Comparison of ENCODE assay signal across 8 cellular contexts in the genomic region with DNA sequence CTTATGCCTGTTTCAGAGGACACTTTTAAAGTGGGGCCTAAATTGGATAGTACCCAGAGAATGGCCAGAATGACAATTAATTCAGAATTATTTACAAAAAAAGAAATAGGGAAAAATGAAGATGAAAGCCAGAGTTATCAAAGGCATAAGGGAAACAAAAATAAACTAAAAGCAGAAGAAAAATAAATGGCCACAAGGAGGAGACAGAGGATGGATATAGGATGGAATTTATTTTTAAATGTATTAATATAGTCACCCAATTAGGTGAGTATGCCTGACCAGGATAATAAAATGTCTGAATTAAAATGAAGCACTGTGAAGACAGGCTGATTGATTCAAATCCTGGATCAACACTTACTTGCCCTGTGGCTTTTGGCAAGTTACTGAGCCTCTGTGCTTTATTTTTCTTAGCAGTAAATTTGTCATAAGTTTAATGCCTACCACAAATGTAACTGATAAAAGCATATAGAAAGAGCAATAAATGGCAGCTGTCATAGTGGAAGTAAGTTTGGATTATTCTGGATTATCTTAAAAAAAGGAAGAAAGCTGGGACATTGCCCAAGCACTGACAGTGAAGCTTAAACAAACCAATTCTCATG. TPM values are rescaled to one million over a fixed set of nuclear protein-coding genes. Genes with fewer than 3 reads are reported as not detected.
DNase-seq lines count a peak whose midpoint lies in the region; ATAC-seq, FAIRE-seq and TF ChIP-seq lines count a peak whose summit lies in the region.

No MANE protein-coding gene starts in this region.

- peak overlapping the region in 6 of 7 donors; percentile 15 to 81 (median 51) for H3K27ac Mint-ChIP-seq in CD14-positive monocyte

- intact Hi-C loops in CD14-positive monocyte (cut with micrococcal nuclease): loop anchor here (2.0 to 5.0 kb wide), 2 partner anchors 103 kb away; no protein-coding TSS in a partner anchor
- intact Hi-C loops in mucosa of descending colon (cut with DNase I, micrococcal nuclease): loop anchor here in 1 of 2 donors (5.0 kb wide), 1 partner anchor 108 kb away; no protein-coding TSS in a partner anchor

- peak; percentile 78 for TF ChIP-seq CTCF in CD14-positive monocyte (IDR thresholded peaks at IDR 0.05)
- peak; percentile 42 for TF ChIP-seq CTCF in astrocyte of the spinal cord (IDR thresholded peaks at IDR 0.05; ENCODE audit: low read depth, low read length)
- no peak for TF ChIP-seq CTCF in mucosa of descending colon (IDR thresholded peaks at IDR 0.05)

- H3K36me3 Mint-ChIP-seq in CD14-positive monocyte: no peaks in the 10 kb centered on the region

- H3K4me1 ChIP-seq in mucosa of descending colon (ENCODE audit: low read depth): no peaks in the 10 kb centered on the region

- no peak for DNase-seq in CD14-positive monocyte (ENCODE audit: low spot score)
- peak; percentile 7 for DNase-seq in HTR-8/SVneo (ENCODE audit: insufficient read length, low spot score)
- peak; percentile 27 for DNase-seq in astrocyte of the spinal cord (ENCODE audit: low read depth, low spot score)
- peak; percentile 29 for DNase-seq in medulla oblongata (ENCODE audit: extremely low spot score)
- DNase-seq in mucosa of descending colon: no peak
- no peak for DNase-seq in NCI-H187 (lab: John Stamatoyannopoulos, UW)

- no peaks in the 10 kb centered on the region for H3K9me3 ChIP-seq in mucosa of descending colon

- in situ Hi-C loops in astrocyte of the spinal cord (cut with HindIII; ENCODE audit: low sequenced_read_pairs): no loop called here

- H3K36me3 ChIP-seq in mucosa of descending colon (ENCODE audit: low read depth): no peaks in the 10 kb centered on the region

- H3K4me3 ChIP-seq in astrocyte of the spinal cord (ENCODE audit: low read depth, low read length): no peak overlapping the region
- no peak overlapping the region for H3K4me3 ChIP-seq in mucosa of descending colon

- H3K4me3 Mint-ChIP-seq in CD14-positive monocyte: no peak overlapping the region

- ATAC-seq in HG02840 (IDR thresholded peaks at IDR 0.05; ENCODE audit: low FRiP score, unreplicated experiment): no peak
- no peak for ATAC-seq in mucosa of descending colon
- no peak for ATAC-seq in GM18907 (IDR thresholded peaks at IDR 0.05; ENCODE audit: unreplicated experiment)

- H3K27me3 Mint-ChIP-seq in CD14-positive monocyte (ENCODE audit: low read depth in 3 of 3): peaks cover 0 to 2% (median 2%) of the 10 kb centered on the region in 3 donors

- peaks cover 38% of the 10 kb centered on the region for H3K4me1 Mint-ChIP-seq in CD14-positive monocyte

- no peaks in the 10 kb centered on the region for H3K9me3 Mint-ChIP-seq in CD14-positive monocyte

- no peak for FAIRE-seq in HTR-8/SVneo (lab: Jason Lieb, UNC)

RNA-seq across cellular contexts. Expression of a gene that starts 3.4 kb away (rescaled TPM):
- under 1 TPM in 1 of 2 donors, not detected in 1; 0.59 TPM for polyA plus RNA-seq in CD14-positive monocyte
- under 1 TPM in 2 of 3 donors, not detected in 1; 0.39 to 0.47 TPM for total RNA-seq in mucosa of descending colon

RNA-seq across cellular contexts. Expression of a gene that starts 23.5 kb away (rescaled TPM):
- polyA plus RNA-seq in CD14-positive monocyte: under 1 TPM in 1 of 2 donors, not detected in 1; 0.14 TPM
- total RNA-seq in mucosa of descending colon: not detected

RNA-seq across cellular contexts. Expression of a gene that starts 35.0 kb away (rescaled TPM):
- 1 to 10 TPM; 3.5 to 3.9 TPM for polyA plus RNA-seq in CD14-positive monocyte
- total RNA-seq in mucosa of descending colon: not detected

Comparison
In these comparisons a context has a peak if more than half of its experiments do, and no peak if none do; other contexts are left out.
1. DNase-seq: peak in HTR-8/SVneo (single experiment), astrocyte of the spinal cord (single experiment) and medulla oblongata (single experiment); none in CD14-positive monocyte (single experiment), mucosa of descending colon (0 of 3) and NCI-H187 (0 of 2).